ENCODE assay signal across 10 cellular contexts in genomic region chr9:128097156-128098016, GRCh38. TPM values are rescaled to one million over a fixed set of nuclear protein-coding genes. Genes with fewer than 3 reads are reported as not detected.
DNase-seq lines count a peak whose midpoint lies in the region; ATAC-seq and TF ChIP-seq lines count a peak whose summit lies in the region.
"Had no signal": no experiment of that assay in that cellular context is flagged by ENCODE, and none has a peak within 500 bp of the region (broad histone marks: within the 10 kb centered on the region; RNA-seq: fewer than 3 reads in every experiment).

No MANE protein-coding gene starts in this region.

- H3K27me3 Mint-ChIP-seq in CD4-positive, alpha-beta T cell = no peaks in the 10 kb centered on the region
- no peaks in the 10 kb centered on the region for H3K27me3 Mint-ChIP-seq in T-helper 17 cell

- DNase-seq in CD4-positive, alpha-beta T cell = no peak
- no peak for DNase-seq in T-helper 17 cell
- DNase-seq in fibroblast of mammary gland (ENCODE audit: low read depth) = peak; percentile 72
- no peak for DNase-seq in retinal pigment epithelial cell (ENCODE audit: low read depth)
- no peak for DNase-seq in NCI-H2107 treated with DMSO at 0.1 percent for 48 hours (lab: John Stamatoyannopoulos, UW; ENCODE audit: unreplicated experiment)
- DNase-seq in stimulated activated CD4-positive, alpha-beta T cell treated with anti-CD3 and anti-CD28 coated beads, Interleukin-4, amount 100 ng/mL, for 4 hours = no peak
- DNase-seq: immature natural killer cell had no signal

- H3K36me3 Mint-ChIP-seq in CD4-positive, alpha-beta T cell (ENCODE audit: low read depth) = peaks cover 46% of the 10 kb centered on the region
- peaks cover 3% of the 10 kb centered on the region for H3K36me3 Mint-ChIP-seq in T-helper 17 cell (ENCODE audit: low read depth)

- TF ChIP-seq CTCF in CD4-positive, alpha-beta T cell (IDR thresholded peaks at IDR 0.05) = no peak
- TF ChIP-seq CTCF in fibroblast of mammary gland (conservative IDR thresholded peaks at IDR 0.05; ENCODE audit: control insufficient read depth, insufficient read depth, low read depth, low read length) (no peak), retinal pigment epithelial cell (conservative IDR thresholded peaks at IDR 0.05; ENCODE audit: low read depth, low read length) (no peak)

- H3K27ac ChIP-seq in CD4-positive, alpha-beta T cell (ENCODE audit: low read depth, low read length) = peak overlapping the region; percentile 10

- no peaks in the 10 kb centered on the region for H3K9me3 Mint-ChIP-seq in CD4-positive, alpha-beta T cell
- H3K9me3 Mint-ChIP-seq: immature natural killer cell had no signal

- H3K4me1 Mint-ChIP-seq in CD4-positive, alpha-beta T cell (ENCODE audit: low read depth) = peaks cover 67% of the 10 kb centered on the region
- H3K4me1 Mint-ChIP-seq in T-helper 17 cell = peaks cover 36% of the 10 kb centered on the region

- H3K4me3 ChIP-seq in fibroblast of mammary gland (ENCODE audit: control insufficient read depth, low read depth, low read length) = no peak overlapping the region
- peak overlapping the region; percentile 13 for H3K4me3 ChIP-seq in retinal pigment epithelial cell (ENCODE audit: low read length)

- TF ChIP-seq POLR2A in GM18505 (IDR thresholded peaks at IDR 0.05; ENCODE audit: borderline replicate concordance, extremely low read depth, insufficient read depth, insufficient read length) = no peak

- H3K27me3 ChIP-seq in CD4-positive, alpha-beta T cell (ENCODE audit: control insufficient read depth, insufficient read depth, low read length) = no peaks in the 10 kb centered on the region

- intact Hi-C loops in CD4-positive, alpha-beta T cell (cut with DNase I, micrococcal nuclease) = no loop called here

- POLR2A ChIA-PET in CD4-positive, alpha-beta T cell (lab: Charles Lee) = interaction anchor here (1.1 to 1.7 kb wide), 2 partner anchors 25 to 30 kb away, joined by 4 to 7 read pairs; partner anchors contain the start of gene NAIF1

- CTCF ChIA-PET in CD4-positive, alpha-beta T cell (lab: Charles Lee) = interaction anchor here (0.6 to 0.8 kb wide), 2 partner anchors 9 to 20 kb away, joined by 3 to 4 read pairs; no protein-coding TSS in a partner anchor

- H3K4me3 Mint-ChIP-seq in CD4-positive, alpha-beta T cell = no peak overlapping the region
- H3K4me3 Mint-ChIP-seq in T-helper 17 cell = no peak overlapping the region

- no peaks in the 10 kb centered on the region for H3K9me3 ChIP-seq in CD4-positive, alpha-beta T cell (ENCODE audit: control insufficient read depth, low read length)
- H3K9me3 ChIP-seq in T-helper 17 cell (ENCODE audit: control insufficient read depth, low read length, poor library complexity, severe bottlenecking) = no peaks in the 10 kb centered on the region

- ATAC-seq in CD4-positive, alpha-beta T cell (ENCODE audit: poor library complexity) = no peak
- ATAC-seq in T-helper 17 cell (no peak), HG03432 (IDR thresholded peaks at IDR 0.05; ENCODE audit: unreplicated experiment) (no peak), GM18505 (IDR thresholded peaks at IDR 0.05; ENCODE audit: unreplicated experiment) (no peak)

- peak overlapping the region; percentile 78 for H3K27ac Mint-ChIP-seq in CD4-positive, alpha-beta T cell
- H3K27ac Mint-ChIP-seq in T-helper 17 cell = peak overlapping the region; percentile 94

RNA-seq across cellular contexts. Expression of gene SLC25A25, which starts 29.4 kb away (rescaled TPM):
- 10 to 100 TPM; 16.9 to 17.7 TPM for total RNA-seq in CD4-positive, alpha-beta T cell
- total RNA-seq in T-helper 17 cell = 10 to 100 TPM; 16.3 to 20.4 TPM

RNA-seq across cellular contexts. Expression of gene PTGES2, which starts 30.1 kb away (rescaled TPM):
- 10 to 100 TPM; 43.7 to 43.8 TPM for total RNA-seq in CD4-positive, alpha-beta T cell
- total RNA-seq in T-helper 17 cell = 10 to 100 TPM; 46.4 to 58.2 TPM

RNA-seq across cellular contexts. Expression of gene NAIF1, which starts 30.3 kb away (rescaled TPM):
- total RNA-seq in CD4-positive, alpha-beta T cell = 10 to 100 TPM; 11.5 to 16.8 TPM
- total RNA-seq in T-helper 17 cell = 10 to 100 TPM; 11.6 to 15.2 TPM

RNA-seq across cellular contexts. Expression of gene LCN2, which starts 51.9 kb away (rescaled TPM):
- total RNA-seq in CD4-positive, alpha-beta T cell = not detected
- total RNA-seq in T-helper 17 cell = 1 to 10 TPM in 1 of 2 donors, not detected in 1; 9.3 TPM
- total RNA-seq: M059J had no signal
